Comparison of ENCODE assay signal across 1 cellular context in the genomic region with DNA sequence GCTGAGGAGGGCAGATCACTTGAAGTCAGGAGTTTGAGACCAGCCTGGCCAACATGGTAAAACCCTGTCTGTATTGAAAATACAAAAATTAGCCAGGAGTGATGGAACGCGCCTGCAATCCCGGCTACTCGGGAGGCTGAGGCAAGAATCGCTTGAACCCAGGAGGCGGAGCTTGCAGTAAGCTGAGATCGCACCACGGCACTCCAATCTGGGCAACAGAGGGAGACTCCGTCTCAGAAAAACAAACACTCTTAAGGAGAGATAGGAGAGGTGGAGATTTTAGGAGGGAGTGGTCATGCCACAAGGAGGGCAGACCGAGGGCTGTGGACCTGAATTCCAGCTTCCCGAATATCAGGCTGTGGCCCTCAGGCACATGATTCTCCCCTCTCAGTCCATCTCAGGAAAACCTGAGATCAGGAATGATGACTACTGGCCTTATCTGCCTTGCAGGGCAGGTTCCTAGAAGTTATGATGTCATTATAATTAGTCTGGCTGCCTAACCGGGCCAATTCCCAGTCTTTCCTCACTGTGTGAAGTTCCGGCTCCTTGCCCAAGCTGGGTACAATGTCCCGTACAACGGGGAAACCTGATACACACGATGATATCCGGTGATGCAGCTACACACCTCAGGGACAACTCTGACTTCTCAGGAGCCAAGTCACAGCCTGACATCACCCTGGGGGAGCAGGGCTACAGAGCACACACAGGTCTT.
TF ChIP-seq lines count a peak whose summit lies in the region.

No MANE protein-coding gene starts in this region.

TF ChIP-seq in HEK293, 187 proteins besides CTCF, POLR2A, EP300 and RAD21 (continued from another document and continues in another):
- TF ChIP-seq ZNF366 (tag by site-specific recombination; conservative IDR thresholded peaks at IDR 0.05) (peak; percentile 96), IKZF3 (tag by site-specific recombination; IDR thresholded peaks at IDR 0.05) (peak; percentile 42; the same call in 1 of the 2 replicates), KLF1 (tag by site-specific recombination; IDR thresholded peaks at IDR 0.05) (peak; percentile 35; the same call in 1 of the 2 replicates), REPIN1 (tag by site-specific recombination; IDR thresholded peaks at IDR 0.05; ENCODE audit: low read depth) (no peak), ZNF354C (tag by site-specific recombination; IDR thresholded peaks at IDR 0.05; ENCODE audit: borderline replicate concordance, low read depth) (no peak), ZNF624 (tag by site-specific recombination; IDR thresholded peaks at IDR 0.05) (no peak), BCL6B (tag by site-specific recombination; IDR thresholded peaks at IDR 0.05) (peak; percentile 66; the same call in 1 of the 2 replicates), ZNF221 (tag by site-specific recombination; IDR thresholded peaks at IDR 0.05; ENCODE audit: borderline replicate concordance) (no peak), ZNF121 (tag by site-specific recombination; IDR thresholded peaks at IDR 0.05) (0 out of 2 replicates have a peak, but pooled peaks have one; percentile 18), ZNF830 (tag by site-specific recombination; IDR thresholded peaks at IDR 0.05; ENCODE audit: low read depth) (no peak), ZNF112 (tag by site-specific recombination; IDR thresholded peaks at IDR 0.05) (no peak), ZNF664 (tag by site-specific recombination; IDR thresholded peaks at IDR 0.05) (peak; percentile 99), ZNF521 (tag by site-specific recombination; IDR thresholded peaks at IDR 0.05) (no peak), ZNF133 (tag by site-specific recombination; IDR thresholded peaks at IDR 0.05) (no peak), ZBTB26 (tag by site-specific recombination; optimal IDR thresholded peaks at IDR 0.05) (no peak), ZNF138 (tag by site-specific recombination; IDR thresholded peaks at IDR 0.05; ENCODE audit: borderline replicate concordance) (no peak), ZSCAN4 (tag by site-specific recombination; IDR thresholded peaks at IDR 0.05) (no peak), PRDM6 (tag by site-specific recombination; IDR thresholded peaks at IDR 0.05) (no peak), GFI1B (tag by site-specific recombination; IDR thresholded peaks at IDR 0.05) (no peak), ZNF404 (tag by site-specific recombination; IDR thresholded peaks at IDR 0.05) (no peak), OSR2 (tag by site-specific recombination; IDR thresholded peaks at IDR 0.05) (peak; percentile 55), SP3 (tag by site-specific recombination; IDR thresholded peaks at IDR 0.05) (0 out of 2 replicates have a peak, but pooled peaks have one; percentile 32), ZNF501 (tag by site-specific recombination; IDR thresholded peaks at IDR 0.05) (no peak), ZNF660 (tag by site-specific recombination; IDR thresholded peaks at IDR 0.05) (peak; percentile 89), SALL2 (tag by site-specific recombination; IDR thresholded peaks at IDR 0.05; ENCODE audit: borderline replicate concordance) (no peak), ZNF426 (tag by site-specific recombination; IDR thresholded peaks at IDR 0.05) (no peak), PRDM4 (tag by site-specific recombination; IDR thresholded peaks at IDR 0.05) (no peak), ZNF654 (tag by site-specific recombination; IDR thresholded peaks at IDR 0.05; ENCODE audit: low read depth) (no peak), ZBTB8A (tag by site-specific recombination; IDR thresholded peaks at IDR 0.05) (0 out of 2 replicates have a peak, but pooled peaks have one; percentile 9), ZNF658 (tag by site-specific recombination; IDR thresholded peaks at IDR 0.05) (no peak), ZNF558 (tag by site-specific recombination; IDR thresholded peaks at IDR 0.05) (0 out of 2 replicates have a peak, but pooled peaks have one; percentile 33), RBAK (tag by site-specific recombination; IDR thresholded peaks at IDR 0.05) (no peak), ZNF274 (IDR thresholded peaks at IDR 0.05; ENCODE audit: low read length) (no peak), ZNF274 (tag by site-specific recombination; IDR thresholded peaks at IDR 0.05; ENCODE audit: borderline replicate concordance) (no peak), ZNF335 (tag by site-specific recombination; conservative IDR thresholded peaks at IDR 0.05) (peak; percentile 66), ZFP3 (tag by site-specific recombination; IDR thresholded peaks at IDR 0.05; ENCODE audit: low read depth) (no peak), ZNF416 (tag by site-specific recombination; IDR thresholded peaks at IDR 0.05) (no peak), EGR2 (tag by site-specific recombination; IDR thresholded peaks at IDR 0.05; ENCODE audit: low read depth) (no peak), ZNF76 (tag by site-specific recombination; IDR thresholded peaks at IDR 0.05; ENCODE audit: borderline replicate concordance, low read depth) (peak; percentile 43; the same call in 1 of the 2 replicates), ZBTB20 (tag by site-specific recombination; IDR thresholded peaks at IDR 0.05) (peak; percentile 54; the same call in 1 of the 2 replicates)
- TF ChIP-seq, protein P1, sequence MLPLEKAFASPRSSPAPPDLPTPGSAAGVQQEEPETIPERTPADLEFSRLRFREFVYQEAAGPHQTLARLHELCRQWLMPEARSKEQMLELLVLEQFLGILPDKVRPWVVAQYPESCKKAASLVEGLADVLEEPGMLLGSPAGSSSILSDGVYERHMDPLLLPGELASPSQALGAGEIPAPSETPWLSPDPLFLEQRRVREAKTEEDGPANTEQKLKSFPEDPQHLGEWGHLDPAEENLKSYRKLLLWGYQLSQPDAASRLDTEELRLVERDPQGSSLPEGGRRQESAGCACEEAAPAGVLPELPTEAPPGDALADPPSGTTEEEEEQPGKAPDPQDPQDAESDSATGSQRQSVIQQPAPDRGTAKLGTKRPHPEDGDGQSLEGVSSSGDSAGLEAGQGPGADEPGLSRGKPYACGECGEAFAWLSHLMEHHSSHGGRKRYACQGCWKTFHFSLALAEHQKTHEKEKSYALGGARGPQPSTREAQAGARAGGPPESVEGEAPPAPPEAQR (tag by site-specific recombination; IDR thresholded peaks at IDR 0.05) = no peak
- TF ChIP-seq, protein P2, sequence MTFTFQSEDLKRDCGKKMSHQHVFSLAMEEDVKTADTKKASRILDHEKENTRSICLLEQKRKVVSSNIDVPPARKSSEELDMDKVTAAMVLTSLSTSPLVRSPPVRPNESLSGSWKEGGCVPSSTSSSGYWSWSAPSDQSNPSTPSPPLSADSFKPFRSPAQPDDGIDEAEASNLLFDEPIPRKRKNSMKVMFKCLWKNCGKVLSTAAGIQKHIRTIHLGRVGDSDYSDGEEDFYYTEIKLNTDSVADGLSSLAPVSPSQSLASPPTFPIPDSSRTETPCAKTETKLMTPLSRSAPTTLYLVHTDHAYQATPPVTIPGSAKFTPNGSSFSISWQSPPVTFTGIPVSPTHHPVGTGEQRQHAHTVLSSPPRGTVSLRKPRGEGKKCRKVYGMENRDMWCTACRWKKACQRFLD (tag by site-specific recombination; IDR thresholded peaks at IDR 0.05) = no peak
- TF ChIP-seq, protein P3, sequence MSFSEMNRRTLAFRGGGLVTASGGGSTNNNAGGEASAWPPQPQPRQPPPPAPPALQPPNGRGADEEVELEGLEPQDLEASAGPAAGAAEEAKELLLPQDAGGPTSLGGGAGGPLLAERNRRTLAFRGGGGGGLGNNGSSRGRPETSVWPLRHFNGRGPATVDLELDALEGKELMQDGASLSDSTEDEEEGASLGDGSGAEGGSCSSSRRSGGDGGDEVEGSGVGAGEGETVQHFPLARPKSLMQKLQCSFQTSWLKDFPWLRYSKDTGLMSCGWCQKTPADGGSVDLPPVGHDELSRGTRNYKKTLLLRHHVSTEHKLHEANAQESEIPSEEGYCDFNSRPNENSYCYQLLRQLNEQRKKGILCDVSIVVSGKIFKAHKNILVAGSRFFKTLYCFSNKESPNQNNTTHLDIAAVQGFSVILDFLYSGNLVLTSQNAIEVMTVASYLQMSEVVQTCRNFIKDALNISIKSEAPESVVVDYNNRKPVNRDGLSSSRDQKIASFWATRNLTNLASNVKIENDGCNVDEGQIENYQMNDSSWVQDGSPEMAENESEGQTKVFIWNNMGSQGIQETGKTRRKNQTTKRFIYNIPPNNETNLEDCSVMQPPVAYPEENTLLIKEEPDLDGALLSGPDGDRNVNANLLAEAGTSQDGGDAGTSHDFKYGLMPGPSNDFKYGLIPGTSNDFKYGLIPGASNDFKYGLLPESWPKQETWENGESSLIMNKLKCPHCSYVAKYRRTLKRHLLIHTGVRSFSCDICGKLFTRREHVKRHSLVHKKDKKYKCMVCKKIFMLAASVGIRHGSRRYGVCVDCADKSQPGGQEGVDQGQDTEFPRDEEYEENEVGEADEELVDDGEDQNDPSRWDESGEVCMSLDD (tag by site-specific recombination; IDR thresholded peaks at IDR 0.05) = no peak
- TF ChIP-seq, protein P4, sequence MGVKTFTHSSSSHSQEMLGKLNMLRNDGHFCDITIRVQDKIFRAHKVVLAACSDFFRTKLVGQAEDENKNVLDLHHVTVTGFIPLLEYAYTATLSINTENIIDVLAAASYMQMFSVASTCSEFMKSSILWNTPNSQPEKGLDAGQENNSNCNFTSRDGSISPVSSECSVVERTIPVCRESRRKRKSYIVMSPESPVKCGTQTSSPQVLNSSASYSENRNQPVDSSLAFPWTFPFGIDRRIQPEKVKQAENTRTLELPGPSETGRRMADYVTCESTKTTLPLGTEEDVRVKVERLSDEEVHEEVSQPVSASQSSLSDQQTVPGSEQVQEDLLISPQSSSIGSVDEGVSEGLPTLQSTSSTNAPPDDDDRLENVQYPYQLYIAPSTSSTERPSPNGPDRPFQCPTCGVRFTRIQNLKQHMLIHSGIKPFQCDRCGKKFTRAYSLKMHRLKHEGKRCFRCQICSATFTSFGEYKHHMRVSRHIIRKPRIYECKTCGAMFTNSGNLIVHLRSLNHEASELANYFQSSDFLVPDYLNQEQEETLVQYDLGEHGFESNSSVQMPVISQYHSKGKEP (tag by site-specific recombination; IDR thresholded peaks at IDR 0.05) = no peak
